In genomic region chr18:50451100-50451842, GRCh38 we compare ENCODE assay signal across 18 cellular contexts.
DNase-seq lines count a peak whose midpoint lies in the region; ATAC-seq, FAIRE-seq and TF ChIP-seq lines count a peak whose summit lies in the region.
"Had no signal": no experiment of that assay in that cellular context is flagged by ENCODE, and none has a peak within 500 bp of the region (broad histone marks: within the 10 kb centered on the region; RNA-seq: fewer than 3 reads in every experiment).

No MANE protein-coding gene starts in this region.

- H3K27ac ChIP-seq in GM12878 (ENCODE audit: control insufficient read depth, insufficient read depth): no peak overlapping the region
- no peak overlapping the region for H3K27ac ChIP-seq in H1 (ENCODE audit: low read depth, low read length)
- H3K27ac ChIP-seq in smooth muscle cell (ENCODE audit: low read depth): peak overlapping the region; percentile 5
- no peak overlapping the region for H3K27ac ChIP-seq in heart right ventricle

- TF ChIP-seq CTCF in GM12878 (IDR thresholded peaks at IDR 0.05 in 2 of 3, conservative IDR thresholded peaks at IDR 0.05 in 1 of 3; ENCODE audit: control insufficient read depth in 2 of 3, extremely low read depth in 1 of 3, insufficient read depth in 1 of 3, low read depth in 3 of 3, low read length in 3 of 3) (no peak), H1 (IDR thresholded peaks at IDR 0.05; ENCODE audit: control extremely low read depth in 1 of 3, insufficient read depth in 1 of 3, low read depth in 1 of 3, low read length in 3 of 3) (no peak), smooth muscle cell (IDR thresholded peaks at IDR 0.05; ENCODE audit: borderline replicate concordance, insufficient read depth, poor library complexity, severe bottlenecking) (no peak), heart right ventricle (IDR thresholded peaks at IDR 0.05) (no peak)

- H4K8ac ChIP-seq in H1 (ENCODE audit: extremely low read depth, insufficient read depth, low read length): no peak overlapping the region

- 10% methylated on average over 7 of the region's 7 CpGs for WGBS in GM12878 (ENCODE audit: insufficient coverage, insufficient replicate concordance, low lambda C conversion rate, missing lambda C conversion rate)
- 82% methylated on average over 7 of the region's 7 CpGs; no CpG with 5 or more reads in 1 of the 2 experiments for WGBS in H1 (ENCODE audit: extremely low coverage in 1 of 2, insufficient coverage in 1 of 2, insufficient read length in 1 of 2, insufficient replicate concordance in 2 of 2, low coverage in 1 of 2, low lambda C conversion rate in 2 of 2, missing lambda C conversion rate in 1 of 2), 2 experiments
- WGBS in smooth muscle cell (ENCODE audit: low lambda C conversion rate): 78% methylated on average over 7 of the region's 7 CpGs
- WGBS in heart right ventricle, 2 donors: 83 to 85% methylated on average over 7 of the region's 7 CpGs

- intact Hi-C loops in GM12878 (cut with micrococcal nuclease; ENCODE audit: unreplicated experiment): no loop called here
- intact Hi-C loops in heart right ventricle (cut with DNase I): no loop called here

- no peak overlapping the region for H3K18ac ChIP-seq in H1 (ENCODE audit: extremely low read depth, low read length)

- H2AFZ ChIP-seq in GM12878 (ENCODE audit: control insufficient read depth, low read depth, low read length) (no peak overlapping the region), H1 (ENCODE audit: low read length) (no peak overlapping the region; the same call in 1 of the 2 replicates), smooth muscle cell (ENCODE audit: low read depth) (peak overlapping the region; percentile 40)

- no peak overlapping the region for H2BK20ac ChIP-seq in H1 (ENCODE audit: low read length)

- no peak for ATAC-seq in GM12878
- no peak for ATAC-seq in heart right ventricle
- no peak for ATAC-seq in GM21423 (IDR thresholded peaks at IDR 0.05; ENCODE audit: unreplicated experiment)

- H2BK120ac ChIP-seq in H1 (replicated peaks; ENCODE audit: low read depth, low read length): no peak overlapping the region

- H3K4me1 ChIP-seq in GM12878 (ENCODE audit: control insufficient read depth, insufficient read depth, low read length) (no peaks in the 10 kb centered on the region), H1 (replicated peaks in 1 of 4; ENCODE audit: control insufficient read depth in 3 of 4, insufficient read depth in 4 of 4, low read length in 3 of 4) (peaks cover 0 to 6% (median 0%) of the 10 kb centered on the region in 4 experiments; a peak in 2 of 7 replicates), smooth muscle cell (ENCODE audit: low read depth) (no peaks in the 10 kb centered on the region), heart right ventricle (no peaks in the 10 kb centered on the region)

- TF ChIP-seq POLR2A in GM12878 (IDR thresholded peaks at IDR 0.05; ENCODE audit: low read depth, low read length) (no peak), H1 (IDR thresholded peaks at IDR 0.05; ENCODE audit: control extremely low read depth in 1 of 2, low read depth in 2 of 2, low read length in 2 of 2) (no peak)

- no peak overlapping the region for H4K5ac ChIP-seq in H1 (ENCODE audit: insufficient read length, low read depth, low read length)

- in situ Hi-C loops in GM12878 (cut with MboI): no loop called here

- H2BK5ac ChIP-seq in H1 (ENCODE audit: low read depth, low read length): no peak overlapping the region

- no peak for TF ChIP-seq EP300 in GM12878 (IDR thresholded peaks at IDR 0.05; ENCODE audit: borderline replicate concordance in 1 of 2, control insufficient read depth in 1 of 2, low read depth in 2 of 2, low read length in 2 of 2)
- no peak for TF ChIP-seq EP300 in H1 (IDR thresholded peaks at IDR 0.05; ENCODE audit: borderline replicate concordance in 1 of 2, low read depth in 2 of 2, low read length in 2 of 2)

- RAD21 ChIA-PET in GM12878 (lab: Charles Lee; ENCODE audit: unreplicated experiment): no interaction called here

- DNase-seq in GM12878 (ENCODE audit: low read depth, low spot score) (no peak), H1 (ENCODE audit: low read depth in 1 of 2, low spot score in 2 of 2) (no peak), islet precursor cell (peak; percentile 61), smooth muscle cell (lab: John Stamatoyannopoulos, UW; ENCODE audit: unreplicated experiment) (no peak), DMS114 treated with DMSO at 0.1 percent for 48 hours (lab: John Stamatoyannopoulos, UW; ENCODE audit: unreplicated experiment) (no peak), heart right ventricle (no peak)
- DNase-seq: C1 segment of cervical spinal cord; Calu3; CD4-positive, alpha-beta T cell; DMS 273 treated with DMSO at 0.1 percent for 48 hours; DMS79; GOT3; IMR-90; KG1 had no signal

- H2AK5ac ChIP-seq in H1 (ENCODE audit: low read depth, low read length): no peak overlapping the region

- SMC1A ChIA-PET in GM12878 (lab: Charles Lee; ENCODE audit: uncharacterized antibody, unreplicated experiment): no interaction called here

- POLR2A ChIA-PET in GM12878 (lab: Charles Lee): no interaction called here
- POLR2A ChIA-PET in H1 (lab: Charles Lee; ENCODE audit: partially characterized antibody): no interaction called here

- no peak overlapping the region for H2BK15ac ChIP-seq in H1 (ENCODE audit: low read length)

- H4K20me1 ChIP-seq in GM12878 (ENCODE audit: control insufficient read depth, insufficient read depth) (no peaks in the 10 kb centered on the region), H1 (replicated peaks in 1 of 2; ENCODE audit: control insufficient read depth in 1 of 2, insufficient read depth in 2 of 2, low read length in 2 of 2) (no peaks in the 10 kb centered on the region), smooth muscle cell (ENCODE audit: low read depth) (no peaks in the 10 kb centered on the region)

- H3K36me3 ChIP-seq in GM12878 (ENCODE audit: control insufficient read depth in 2 of 2, insufficient read depth in 2 of 2, low read length in 1 of 2): no peaks in the 10 kb centered on the region
- H3K36me3 ChIP-seq in H1 (ENCODE audit: control insufficient read depth in 2 of 4, insufficient read depth in 4 of 4, low read length in 3 of 4): no peaks in the 10 kb centered on the region
- no peaks in the 10 kb centered on the region for H3K36me3 ChIP-seq in smooth muscle cell (ENCODE audit: low read depth)
- no peaks in the 10 kb centered on the region for H3K36me3 ChIP-seq in heart right ventricle
- H3K36me3 ChIP-seq: HAP-1 had no signal

- H3K9ac ChIP-seq in GM12878 (ENCODE audit: control insufficient read depth, insufficient read depth, low read length): no peak overlapping the region
- no peak overlapping the region for H3K9ac ChIP-seq in H1 (replicated peaks in 1 of 4; ENCODE audit: extremely low read depth in 1 of 4, low read depth in 3 of 4, low read length in 3 of 4)
- no peak overlapping the region for H3K9ac ChIP-seq in smooth muscle cell (ENCODE audit: low read depth)

- no peak overlapping the region for H3K23ac ChIP-seq in H1 (ENCODE audit: insufficient read length)

- H4K91ac ChIP-seq in H1 (replicated peaks; ENCODE audit: insufficient read length, low read length): no peak overlapping the region

- TF ChIP-seq RAD21 in GM12878 (IDR thresholded peaks at IDR 0.05; ENCODE audit: insufficient read depth, low read depth, low read length): no peak
- no peak for TF ChIP-seq RAD21 in H1 (IDR thresholded peaks at IDR 0.05 in 1 of 2, conservative IDR thresholded peaks at IDR 0.05 in 1 of 2; ENCODE audit: low read depth in 2 of 2, low read length in 2 of 2)

- no peaks in the 10 kb centered on the region for H3K9me3 ChIP-seq in GM12878 (replicated peaks; ENCODE audit: control insufficient read depth, insufficient read depth, low read length)
- H3K9me3 ChIP-seq in H1 (ENCODE audit: insufficient read depth in 2 of 2, low read depth in 1 of 2, low read length in 1 of 2): no peaks in the 10 kb centered on the region
- no peaks in the 10 kb centered on the region for H3K9me3 ChIP-seq in smooth muscle cell (replicated peaks; ENCODE audit: low read depth)
- no peaks in the 10 kb centered on the region for H3K9me3 ChIP-seq in heart right ventricle
- H3K9me3 ChIP-seq: HAP-1 had no signal

- H3K4me3 ChIP-seq in GM12878 (no peak overlapping the region), H1 (ENCODE audit: extremely low read depth in 1 of 4, insufficient read depth in 2 of 4, low read depth in 3 of 4, low read length in 4 of 4) (no peak overlapping the region), smooth muscle cell (no peak overlapping the region), heart right ventricle (no peak overlapping the region)
- H3K4me3 ChIP-seq: HAP-1 had no signal

- H3K79me2 ChIP-seq in GM12878 (ENCODE audit: control insufficient read depth, insufficient read depth, low read length): no peaks in the 10 kb centered on the region
- no peaks in the 10 kb centered on the region for H3K79me2 ChIP-seq in H1 (ENCODE audit: control insufficient read depth in 1 of 2, insufficient read depth in 2 of 2, low read length in 2 of 2)
- no peaks in the 10 kb centered on the region for H3K79me2 ChIP-seq in smooth muscle cell (ENCODE audit: low read depth)

- FAIRE-seq in GM12878 (lab: Jason Lieb, UNC) (no peak), H1 (lab: Jason Lieb, UNC) (peak; percentile 58)
- FAIRE-seq: A204.1, GM12891 had no signal

- H3K4me2 ChIP-seq in GM12878 (ENCODE audit: control insufficient read depth, insufficient read depth): no peak overlapping the region
- H3K4me2 ChIP-seq in H1 (ENCODE audit: insufficient read depth in 1 of 2, low read depth in 2 of 2, low read length in 2 of 2): no peak overlapping the region
- H3K4me2 ChIP-seq in smooth muscle cell: no peak overlapping the region

- H3K14ac ChIP-seq in H1 (ENCODE audit: insufficient read length): no peak overlapping the region

- CTCF ChIA-PET in GM12878 (lab: Yijun Ruan, JAX): no interaction called here
- CTCF ChIA-PET in H1 (lab: Charles Lee; ENCODE audit: partially characterized antibody): interaction anchor here (0.8 kb wide), 1 partner anchor 22 kb away, joined by 4 read pairs; no protein-coding TSS in a partner anchor

- no peak overlapping the region for H2BK12ac ChIP-seq in H1 (ENCODE audit: low read depth, low read length)

- H3K56ac ChIP-seq in H1 (replicated peaks; ENCODE audit: insufficient read length, low read depth, low read length): no peak overlapping the region

- H3F3A ChIP-seq in smooth muscle cell (ENCODE audit: low read depth): no peaks in the 10 kb centered on the region

- no TSS peak for BruUV-seq in GM12878 (replicated peaks; lab: Mats Ljungman, UMichigan)

- H3K4ac ChIP-seq in H1 (replicated peaks; ENCODE audit: insufficient read length, low read depth, low read length): no peak overlapping the region

- H3K23me2 ChIP-seq in H1 (ENCODE audit: low read depth, low read length): no peaks in the 10 kb centered on the region

- H3K27me3 ChIP-seq in GM12878 (replicated peaks in 1 of 2; ENCODE audit: control insufficient read depth in 2 of 2, insufficient read depth in 2 of 2, low read length in 1 of 2) (no peaks in the 10 kb centered on the region; a peak in 1 of 4 replicates), H1 (replicated peaks in 1 of 4; ENCODE audit: control insufficient read depth in 3 of 4, extremely low read depth in 1 of 4, insufficient read depth in 3 of 4, low read length in 3 of 4) (no peaks in the 10 kb centered on the region; a peak in 1 of 7 replicates), smooth muscle cell (ENCODE audit: low read depth) (no peaks in the 10 kb centered on the region), heart right ventricle (peaks cover 0 to 3% (median 0%) of the 10 kb centered on the region in 7 donors)

- no peaks in the 10 kb centered on the region for H3K79me1 ChIP-seq in H1 (ENCODE audit: low read depth, low read length)
